13 cellular contexts compared by ENCODE assay signal in the genomic region with DNA sequence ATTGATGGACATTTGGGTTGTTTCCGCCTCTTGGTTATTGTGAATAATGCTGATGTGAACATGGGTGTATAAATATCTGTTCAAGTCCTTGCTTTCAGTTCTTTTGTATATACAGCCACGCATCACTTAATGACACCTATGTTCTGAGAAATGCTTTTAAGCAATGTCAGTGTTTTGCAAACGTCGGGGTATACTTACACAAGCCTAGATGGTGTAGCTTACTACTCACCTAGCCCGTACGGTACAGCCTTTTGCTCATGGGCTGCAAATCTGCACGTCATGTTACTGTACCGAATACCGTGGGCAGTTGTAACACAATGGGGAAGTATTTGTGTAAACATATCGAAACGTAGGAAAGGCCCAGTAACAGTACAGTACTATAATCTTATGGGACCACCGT. TPM values are rescaled to one million over a fixed set of nuclear protein-coding genes. Genes with fewer than 3 reads are reported as not detected.
DNase-seq lines count a peak whose midpoint lies in the region; ATAC-seq, FAIRE-seq and TF ChIP-seq lines count a peak whose summit lies in the region.
"Had no signal": no experiment of that assay in that cellular context is flagged by ENCODE, and none has a peak within 500 bp of the region (broad histone marks: within the 10 kb centered on the region; RNA-seq: fewer than 3 reads in every experiment).

No MANE protein-coding gene starts in this region.

- H3K36me3 Mint-ChIP-seq in endothelial cell (ENCODE audit: low read depth, unreplicated experiment) (peaks cover 29% of the 10 kb centered on the region), GM23338 (ENCODE audit: low read depth) (peaks cover 5% of the 10 kb centered on the region; the same call in 2 of the 3 replicates)

- peak; percentile 18 for ATAC-seq in left ventricle myocardium superior
- peak; percentile 56 for ATAC-seq in HG03135 (IDR thresholded peaks at IDR 0.05; ENCODE audit: unreplicated experiment)
- ATAC-seq in GM21526 (IDR thresholded peaks at IDR 0.05; ENCODE audit: low FRiP score, unreplicated experiment) = no peak
- ATAC-seq in GM23338 = no peak
- ATAC-seq: left cardiac atrium had no signal

- H3K79me2 ChIP-seq in GM23338 (replicated peaks; ENCODE audit: insufficient read depth) = 0 out of 2 replicates have a peak, but pooled peaks cover 3% of the 10 kb centered on the region

- H3K36me3 ChIP-seq in left ventricle myocardium inferior (peaks cover 3% of the 10 kb centered on the region), GM23338 (ENCODE audit: insufficient read depth) (no peaks in the 10 kb centered on the region; the same call in 1 of the 2 replicates)
- H3K36me3 ChIP-seq: ascending aorta, Peyer's patch had no signal

- peaks cover 6% of the 10 kb centered on the region; the same call in 1 of the 2 replicates for H3K9me2 ChIP-seq in GM23338 (ENCODE audit: insufficient read depth)

- peak; percentile 73 for FAIRE-seq in urothelium cell line (lab: Jason Lieb, UNC)
- FAIRE-seq: TTC549 had no signal

- peaks cover 6% of the 10 kb centered on the region for H3K9me3 ChIP-seq in left ventricle myocardium inferior (replicated peaks)
- H3K9me3 ChIP-seq: ascending aorta had no signal

- H3K4me3 Mint-ChIP-seq in endothelial cell (ENCODE audit: unreplicated experiment) (peak overlapping the region; percentile 7), GM23338 (no peak overlapping the region)

- no peaks in the 10 kb centered on the region for H3F3A ChIP-seq in GM23338 (replicated peaks; ENCODE audit: low read depth)

- H3K4me1 Mint-ChIP-seq in endothelial cell (ENCODE audit: unreplicated experiment) (peaks cover 43% of the 10 kb centered on the region), GM23338 (0 out of 3 replicates have a peak, but pooled peaks cover under 1% of the 10 kb centered on the region)

- DNase-seq in left ventricle myocardium superior (no peak), left ventricle myocardium inferior (no peak), endothelial cell (ENCODE audit: low spot score) (no peak), urothelium cell line (ENCODE audit: low spot score) (no peak), GM23338 (ENCODE audit: low spot score) (no peak)
- DNase-seq in stimulated activated CD4-positive, alpha-beta T cell treated with anti-CD3 and anti-CD28 coated beads, Interleukin-1b, Interleukin-23, amount 100 ng/mL, for 48 hours = no peak
- DNase-seq: effector memory CD4-positive, alpha-beta T cell; left cardiac atrium; Peyer's patch had no signal

- TF ChIP-seq CTCF in left ventricle myocardium inferior (IDR thresholded peaks at IDR 0.05; ENCODE audit: borderline replicate concordance) = no peak
- TF ChIP-seq CTCF in endothelial cell (IDR thresholded peaks at IDR 0.05; ENCODE audit: unreplicated experiment) = no peak
- no peak for TF ChIP-seq CTCF in GM23338 (conservative IDR thresholded peaks at IDR 0.05; ENCODE audit: low read depth in 2 of 2)

- intact Hi-C loops in left ventricle myocardium superior (cut with micrococcal nuclease) = no loop called here
- intact Hi-C loops in left ventricle myocardium inferior (cut with micrococcal nuclease) = no loop called here

- peaks cover 4% of the 10 kb centered on the region for H3K27me3 Mint-ChIP-seq in endothelial cell (ENCODE audit: unreplicated experiment)
- peaks cover 6% of the 10 kb centered on the region for H3K27me3 Mint-ChIP-seq in GM23338 (ENCODE audit: insufficient read depth, low read depth, poor library complexity)

- H3K27me3 ChIP-seq in left ventricle myocardium inferior (ENCODE audit: low read depth) (no peaks in the 10 kb centered on the region), GM23338 (ENCODE audit: insufficient read depth) (no peaks in the 10 kb centered on the region)
- H3K27me3 ChIP-seq: ascending aorta, Peyer's patch had no signal

- 0 out of 2 replicates have a peak, but pooled peaks cover 4% of the 10 kb centered on the region for H4K20me1 ChIP-seq in GM23338 (replicated peaks; ENCODE audit: insufficient read depth)

- no peak overlapping the region for H3K27ac Mint-ChIP-seq in endothelial cell (ENCODE audit: unreplicated experiment)
- H3K27ac Mint-ChIP-seq in GM23338 = no peak overlapping the region

- H3K27ac ChIP-seq in left ventricle myocardium inferior (replicated peaks) = no peak overlapping the region
- H3K27ac ChIP-seq in GM23338 (ENCODE audit: low read depth) = no peak overlapping the region
- H3K27ac ChIP-seq: ascending aorta, Peyer's patch had no signal

- no peak overlapping the region for H3K4me3 ChIP-seq in left ventricle myocardium inferior
- H3K4me3 ChIP-seq in GM23338 = no peak overlapping the region
- H3K4me3 ChIP-seq: ascending aorta, Peyer's patch had no signal

- H3K4me2 ChIP-seq in GM23338 = no peak overlapping the region

- H2AFZ ChIP-seq in GM23338 = no peak overlapping the region

- H3K4me1 ChIP-seq in left ventricle myocardium inferior = peaks cover 58% of the 10 kb centered on the region
- H3K4me1 ChIP-seq in GM23338 (ENCODE audit: insufficient read depth) = 0 out of 2 replicates have a peak, but pooled peaks cover 3% of the 10 kb centered on the region
- H3K4me1 ChIP-seq: ascending aorta, Peyer's patch had no signal

- H3K9me3 Mint-ChIP-seq in endothelial cell (ENCODE audit: unreplicated experiment) = no peaks in the 10 kb centered on the region
- peaks cover 6% of the 10 kb centered on the region; the same call in 2 of the 3 replicates for H3K9me3 Mint-ChIP-seq in GM23338

TF ChIP-seq in GM23338, 12 proteins besides CTCF, POLR2A, EP300 and RAD21 (continues in another document):
- no peak for TF ChIP-seq CREB1 (CRISPR knock-in tag; IDR thresholded peaks at IDR 0.05; ENCODE audit: low read depth)
- TF ChIP-seq EZH2 (IDR thresholded peaks at IDR 0.05; ENCODE audit: low read depth, unreplicated experiment) = no peak
- TF ChIP-seq, protein P1, sequence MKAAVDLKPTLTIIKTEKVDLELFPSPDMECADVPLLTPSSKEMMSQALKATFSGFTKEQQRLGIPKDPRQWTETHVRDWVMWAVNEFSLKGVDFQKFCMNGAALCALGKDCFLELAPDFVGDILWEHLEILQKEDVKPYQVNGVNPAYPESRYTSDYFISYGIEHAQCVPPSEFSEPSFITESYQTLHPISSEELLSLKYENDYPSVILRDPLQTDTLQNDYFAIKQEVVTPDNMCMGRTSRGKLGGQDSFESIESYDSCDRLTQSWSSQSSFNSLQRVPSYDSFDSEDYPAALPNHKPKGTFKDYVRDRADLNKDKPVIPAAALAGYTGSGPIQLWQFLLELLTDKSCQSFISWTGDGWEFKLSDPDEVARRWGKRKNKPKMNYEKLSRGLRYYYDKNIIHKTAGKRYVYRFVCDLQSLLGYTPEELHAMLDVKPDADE (IDR thresholded peaks at IDR 0.05) = no peak
- TF ChIP-seq NANOG (IDR thresholded peaks at IDR 0.05; ENCODE audit: borderline replicate concordance) = no peak
- no peak for TF ChIP-seq ZNF114 (CRISPR knock-in tag; IDR thresholded peaks at IDR 0.05)
- TF ChIP-seq JUNB (IDR thresholded peaks at IDR 0.05; ENCODE audit: unreplicated experiment) = no peak
- no peak for TF ChIP-seq STAT1 (IDR thresholded peaks at IDR 0.05; ENCODE audit: unreplicated experiment)
- TF ChIP-seq, protein P2, sequence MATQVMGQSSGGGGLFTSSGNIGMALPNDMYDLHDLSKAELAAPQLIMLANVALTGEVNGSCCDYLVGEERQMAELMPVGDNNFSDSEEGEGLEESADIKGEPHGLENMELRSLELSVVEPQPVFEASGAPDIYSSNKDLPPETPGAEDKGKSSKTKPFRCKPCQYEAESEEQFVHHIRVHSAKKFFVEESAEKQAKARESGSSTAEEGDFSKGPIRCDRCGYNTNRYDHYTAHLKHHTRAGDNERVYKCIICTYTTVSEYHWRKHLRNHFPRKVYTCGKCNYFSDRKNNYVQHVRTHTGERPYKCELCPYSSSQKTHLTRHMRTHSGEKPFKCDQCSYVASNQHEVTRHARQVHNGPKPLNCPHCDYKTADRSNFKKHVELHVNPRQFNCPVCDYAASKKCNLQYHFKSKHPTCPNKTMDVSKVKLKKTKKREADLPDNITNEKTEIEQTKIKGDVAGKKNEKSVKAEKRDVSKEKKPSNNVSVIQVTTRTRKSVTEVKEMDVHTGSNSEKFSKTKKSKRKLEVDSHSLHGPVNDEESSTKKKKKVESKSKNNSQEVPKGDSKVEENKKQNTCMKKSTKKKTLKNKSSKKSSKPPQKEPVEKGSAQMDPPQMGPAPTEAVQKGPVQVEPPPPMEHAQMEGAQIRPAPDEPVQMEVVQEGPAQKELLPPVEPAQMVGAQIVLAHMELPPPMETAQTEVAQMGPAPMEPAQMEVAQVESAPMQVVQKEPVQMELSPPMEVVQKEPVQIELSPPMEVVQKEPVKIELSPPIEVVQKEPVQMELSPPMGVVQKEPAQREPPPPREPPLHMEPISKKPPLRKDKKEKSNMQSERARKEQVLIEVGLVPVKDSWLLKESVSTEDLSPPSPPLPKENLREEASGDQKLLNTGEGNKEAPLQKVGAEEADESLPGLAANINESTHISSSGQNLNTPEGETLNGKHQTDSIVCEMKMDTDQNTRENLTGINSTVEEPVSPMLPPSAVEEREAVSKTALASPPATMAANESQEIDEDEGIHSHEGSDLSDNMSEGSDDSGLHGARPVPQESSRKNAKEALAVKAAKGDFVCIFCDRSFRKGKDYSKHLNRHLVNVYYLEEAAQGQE (IDR thresholded peaks at IDR 0.05; ENCODE audit: unreplicated experiment) = no peak

RNA-seq across cellular contexts. Expression of a gene that starts 12.3 kb away (rescaled TPM):
- total RNA-seq in left ventricle myocardium superior = 52.6 TPM
- 45.8 TPM for total RNA-seq in left ventricle myocardium inferior
- total RNA-seq in endothelial cell (ENCODE audit: unreplicated experiment) = 367 TPM
- 16.4 and 17.4 TPM in 2 replicates for total RNA-seq in GM23338 (2014; rRNA removed; shearing (Covaris generic))
- 15.2 and 16.2 TPM in 2 replicates for polyA plus RNA-seq in GM23338 (2016; fragmentation: Nextera tagmentation; extraction: Ambion mirVana)

RNA-seq across cellular contexts. Expression of a gene that starts 41.8 kb away (rescaled TPM):
- total RNA-seq in left ventricle myocardium superior (22.9 TPM), left ventricle myocardium inferior (21.0 TPM), endothelial cell (ENCODE audit: unreplicated experiment) (38.4 TPM)
- total RNA-seq in GM23338 (2014; rRNA removed; shearing (Covaris generic)) = 15.2 and 24.4 TPM in 2 replicates
- 3.9 and 6.1 TPM in 2 replicates for polyA plus RNA-seq in GM23338 (2016; fragmentation: Nextera tagmentation; extraction: Ambion mirVana)

Comparison
In these comparisons a context has a peak if more than half of its experiments do, and no peak if none do; other contexts are left out.
1. ATAC-seq: peak in left ventricle myocardium superior (single experiment) and HG03135 (single experiment); none in GM21526 (single experiment) and GM23338 (single experiment).